ENCODE assay signal across 1 cellular context in genomic region chr9:108272350-108272899, GRCh38.
TF ChIP-seq lines count a peak whose summit lies in the region.

No MANE protein-coding gene starts in this region.

TF ChIP-seq in SK-N-SH treated with all-trans-retinoic acid at 6 μM for 48 hours, 23 proteins besides CTCF, POLR2A, EP300 and RAD21 (continued from another document):
- TF ChIP-seq POU6F1 (CRISPR knock-in tag; IDR thresholded peaks at IDR 0.05; ENCODE audit: borderline replicate concordance, low read depth): no peak
